ENCODE assay signal across 1 cellular context in genomic region chr6:35468181-35468979, GRCh38.
TF ChIP-seq lines count a peak whose summit lies in the region.

Gene RPL10A (plus strand): TSS chr6:35468401. CDS start chr6:35468435, 34 bp downstream.

TF ChIP-seq in WTC11, 78 proteins besides CTCF, POLR2A, EP300 and RAD21 (continued from another document and continues in another):
- TF ChIP-seq ZNF281 (CRISPR knock-in tag; IDR thresholded peaks at IDR 0.05) (peak; percentile 19; the same call in 1 of the 2 replicates), ZNF423 (CRISPR knock-in tag; IDR thresholded peaks at IDR 0.05) (no peak), ZNF416 (CRISPR knock-in tag; IDR thresholded peaks at IDR 0.05) (0 out of 2 replicates have a peak, but pooled peaks have one; percentile 7), EMX1 (CRISPR knock-in tag; IDR thresholded peaks at IDR 0.05) (peak; percentile 77; the same call in 1 of the 2 replicates), ZNF671 (CRISPR knock-in tag; IDR thresholded peaks at IDR 0.05) (0 out of 2 replicates have a peak, but pooled peaks have one; percentile 77), OVOL2 (CRISPR knock-in tag; IDR thresholded peaks at IDR 0.05; ENCODE audit: borderline replicate concordance) (no peak), MAX (CRISPR knock-in tag; IDR thresholded peaks at IDR 0.05) (peak; percentile 97), ZNF121 (CRISPR knock-in tag; IDR thresholded peaks at IDR 0.05) (no peak), E2F1 (CRISPR knock-in tag; IDR thresholded peaks at IDR 0.05) (peak; percentile 80; the same call in 1 of the 2 replicates), PRRX2 (CRISPR knock-in tag; IDR thresholded peaks at IDR 0.05) (0 out of 2 replicates have a peak, but pooled peaks have one; percentile 49), CREB1 (CRISPR knock-in tag; IDR thresholded peaks at IDR 0.05) (peak; percentile 20; the same call in 1 of the 2 replicates), FOXJ3 (CRISPR knock-in tag; IDR thresholded peaks at IDR 0.05; ENCODE audit: borderline replicate concordance) (no peak), FOXP1 (CRISPR knock-in tag; IDR thresholded peaks at IDR 0.05; ENCODE audit: borderline replicate concordance) (peak; percentile 90), SOX15 (CRISPR knock-in tag; IDR thresholded peaks at IDR 0.05) (no peak), FOXK1 (CRISPR knock-in tag; IDR thresholded peaks at IDR 0.05) (peak; percentile 63; the same call in 1 of the 2 replicates), MYBL2 (CRISPR knock-in tag; IDR thresholded peaks at IDR 0.05) (peak; percentile 78), CREM (CRISPR knock-in tag; IDR thresholded peaks at IDR 0.05) (0 out of 2 replicates have a peak, but pooled peaks have one; percentile 52), MLX (CRISPR knock-in tag; IDR thresholded peaks at IDR 0.05) (no peak), ATF6 (CRISPR knock-in tag; IDR thresholded peaks at IDR 0.05) (no peak), SMAD3 (CRISPR knock-in tag; IDR thresholded peaks at IDR 0.05; ENCODE audit: borderline replicate concordance) (peak; percentile 95), CBFB (CRISPR knock-in tag; IDR thresholded peaks at IDR 0.05; ENCODE audit: low read depth) (no peak; the same call in 1 of the 2 replicates), AFF4 (CRISPR knock-in tag; IDR thresholded peaks at IDR 0.05; ENCODE audit: borderline replicate concordance) (no peak), ELF4 (CRISPR knock-in tag; IDR thresholded peaks at IDR 0.05; ENCODE audit: low read depth) (no peak), JUN (CRISPR knock-in tag; IDR thresholded peaks at IDR 0.05) (peak; percentile 90; the same call in 1 of the 2 replicates), SP1 (CRISPR knock-in tag; conservative IDR thresholded peaks at IDR 0.05) (peak; percentile 85), GTF2I (CRISPR knock-in tag; conservative IDR thresholded peaks at IDR 0.05) (no peak), ZNF263 (CRISPR knock-in tag; IDR thresholded peaks at IDR 0.05; ENCODE audit: low read depth) (no peak), MXD4 (CRISPR knock-in tag; IDR thresholded peaks at IDR 0.05; ENCODE audit: borderline replicate concordance) (no peak), ZNF396 (CRISPR knock-in tag; IDR thresholded peaks at IDR 0.05; ENCODE audit: borderline replicate concordance) (no peak)
- TF ChIP-seq, protein P1, sequence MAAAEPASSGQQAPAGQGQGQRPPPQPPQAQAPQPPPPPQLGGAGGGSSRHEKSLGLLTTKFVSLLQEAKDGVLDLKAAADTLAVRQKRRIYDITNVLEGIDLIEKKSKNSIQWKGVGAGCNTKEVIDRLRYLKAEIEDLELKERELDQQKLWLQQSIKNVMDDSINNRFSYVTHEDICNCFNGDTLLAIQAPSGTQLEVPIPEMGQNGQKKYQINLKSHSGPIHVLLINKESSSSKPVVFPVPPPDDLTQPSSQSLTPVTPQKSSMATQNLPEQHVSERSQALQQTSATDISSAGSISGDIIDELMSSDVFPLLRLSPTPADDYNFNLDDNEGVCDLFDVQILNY (CRISPR knock-in tag; IDR thresholded peaks at IDR 0.05), result peak; percentile 51
- TF ChIP-seq, protein P2, sequence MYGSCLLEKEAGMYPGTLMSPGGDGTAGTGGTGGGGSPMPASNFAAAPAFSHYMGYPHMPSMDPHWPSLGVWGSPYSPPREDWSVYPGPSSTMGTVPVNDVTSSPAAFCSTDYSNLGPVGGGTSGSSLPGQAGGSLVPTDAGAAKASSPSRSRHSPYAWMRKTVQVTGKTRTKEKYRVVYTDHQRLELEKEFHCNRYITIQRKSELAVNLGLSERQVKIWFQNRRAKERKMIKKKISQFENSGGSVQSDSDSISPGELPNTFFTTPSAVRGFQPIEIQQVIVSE (CRISPR knock-in tag; IDR thresholded peaks at IDR 0.05; ENCODE audit: borderline replicate concordance), result no peak
- TF ChIP-seq, protein P3, sequence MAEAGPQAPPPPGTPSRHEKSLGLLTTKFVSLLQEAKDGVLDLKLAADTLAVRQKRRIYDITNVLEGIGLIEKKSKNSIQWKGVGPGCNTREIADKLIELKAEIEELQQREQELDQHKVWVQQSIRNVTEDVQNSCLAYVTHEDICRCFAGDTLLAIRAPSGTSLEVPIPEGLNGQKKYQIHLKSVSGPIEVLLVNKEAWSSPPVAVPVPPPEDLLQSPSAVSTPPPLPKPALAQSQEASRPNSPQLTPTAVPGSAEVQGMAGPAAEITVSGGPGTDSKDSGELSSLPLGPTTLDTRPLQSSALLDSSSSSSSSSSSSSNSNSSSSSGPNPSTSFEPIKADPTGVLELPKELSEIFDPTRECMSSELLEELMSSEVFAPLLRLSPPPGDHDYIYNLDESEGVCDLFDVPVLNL (CRISPR knock-in tag; IDR thresholded peaks at IDR 0.05; ENCODE audit: borderline replicate concordance, low read depth), result no peak
- TF ChIP-seq, protein P4, sequence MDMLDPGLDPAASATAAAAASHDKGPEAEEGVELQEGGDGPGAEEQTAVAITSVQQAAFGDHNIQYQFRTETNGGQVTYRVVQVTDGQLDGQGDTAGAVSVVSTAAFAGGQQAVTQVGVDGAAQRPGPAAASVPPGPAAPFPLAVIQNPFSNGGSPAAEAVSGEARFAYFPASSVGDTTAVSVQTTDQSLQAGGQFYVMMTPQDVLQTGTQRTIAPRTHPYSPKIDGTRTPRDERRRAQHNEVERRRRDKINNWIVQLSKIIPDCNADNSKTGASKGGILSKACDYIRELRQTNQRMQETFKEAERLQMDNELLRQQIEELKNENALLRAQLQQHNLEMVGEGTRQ (CRISPR knock-in tag; IDR thresholded peaks at IDR 0.05), result no peak
- TF ChIP-seq, protein P5, sequence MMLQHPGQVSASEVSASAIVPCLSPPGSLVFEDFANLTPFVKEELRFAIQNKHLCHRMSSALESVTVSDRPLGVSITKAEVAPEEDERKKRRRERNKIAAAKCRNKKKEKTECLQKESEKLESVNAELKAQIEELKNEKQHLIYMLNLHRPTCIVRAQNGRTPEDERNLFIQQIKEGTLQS (CRISPR knock-in tag; conservative IDR thresholded peaks at IDR 0.05), result no peak
- TF ChIP-seq, protein P6, sequence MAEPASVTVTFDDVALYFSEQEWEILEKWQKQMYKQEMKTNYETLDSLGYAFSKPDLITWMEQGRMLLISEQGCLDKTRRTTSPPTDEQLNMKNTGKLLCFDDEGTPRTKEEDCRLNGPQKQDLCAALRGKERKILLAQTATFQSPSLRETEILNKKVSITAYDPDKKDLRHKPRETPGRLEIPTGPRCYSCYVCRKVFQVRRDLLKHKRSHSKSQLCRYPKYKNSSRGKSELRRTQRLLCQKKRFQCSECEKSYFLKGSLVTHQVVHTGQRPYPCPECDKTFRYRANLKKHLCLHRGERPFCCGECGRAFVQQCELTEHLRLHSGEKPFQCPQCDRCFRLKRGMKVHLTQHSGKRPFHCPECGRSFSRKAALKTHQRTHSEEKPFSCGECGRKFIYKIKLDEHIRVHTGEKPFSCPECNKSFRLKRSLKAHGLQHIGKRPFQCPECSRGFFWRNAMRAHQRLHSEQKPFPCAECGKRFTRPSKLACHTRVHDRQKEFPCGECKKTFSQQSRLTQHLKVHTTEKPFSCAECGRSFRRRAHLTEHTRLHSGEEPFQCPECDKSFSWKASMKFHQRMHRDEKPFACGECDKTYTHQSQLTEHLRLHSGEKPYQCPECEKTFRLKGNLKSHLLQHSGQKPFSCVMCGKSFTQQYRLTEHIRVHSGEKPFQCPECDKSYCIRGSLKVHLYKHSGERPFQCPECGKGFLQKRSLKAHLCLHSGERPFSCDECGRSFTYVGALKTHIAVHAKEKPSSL (CRISPR knock-in tag; conservative IDR thresholded peaks at IDR 0.05), result no peak
- TF ChIP-seq, protein P7, sequence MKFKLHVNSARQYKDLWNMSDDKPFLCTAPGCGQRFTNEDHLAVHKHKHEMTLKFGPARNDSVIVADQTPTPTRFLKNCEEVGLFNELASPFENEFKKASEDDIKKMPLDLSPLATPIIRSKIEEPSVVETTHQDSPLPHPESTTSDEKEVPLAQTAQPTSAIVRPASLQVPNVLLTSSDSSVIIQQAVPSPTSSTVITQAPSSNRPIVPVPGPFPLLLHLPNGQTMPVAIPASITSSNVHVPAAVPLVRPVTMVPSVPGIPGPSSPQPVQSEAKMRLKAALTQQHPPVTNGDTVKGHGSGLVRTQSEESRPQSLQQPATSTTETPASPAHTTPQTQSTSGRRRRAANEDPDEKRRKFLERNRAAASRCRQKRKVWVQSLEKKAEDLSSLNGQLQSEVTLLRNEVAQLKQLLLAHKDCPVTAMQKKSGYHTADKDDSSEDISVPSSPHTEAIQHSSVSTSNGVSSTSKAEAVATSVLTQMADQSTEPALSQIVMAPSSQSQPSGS (CRISPR knock-in tag; IDR thresholded peaks at IDR 0.05; ENCODE audit: borderline replicate concordance, low read depth), result no peak
- TF ChIP-seq, protein P8, sequence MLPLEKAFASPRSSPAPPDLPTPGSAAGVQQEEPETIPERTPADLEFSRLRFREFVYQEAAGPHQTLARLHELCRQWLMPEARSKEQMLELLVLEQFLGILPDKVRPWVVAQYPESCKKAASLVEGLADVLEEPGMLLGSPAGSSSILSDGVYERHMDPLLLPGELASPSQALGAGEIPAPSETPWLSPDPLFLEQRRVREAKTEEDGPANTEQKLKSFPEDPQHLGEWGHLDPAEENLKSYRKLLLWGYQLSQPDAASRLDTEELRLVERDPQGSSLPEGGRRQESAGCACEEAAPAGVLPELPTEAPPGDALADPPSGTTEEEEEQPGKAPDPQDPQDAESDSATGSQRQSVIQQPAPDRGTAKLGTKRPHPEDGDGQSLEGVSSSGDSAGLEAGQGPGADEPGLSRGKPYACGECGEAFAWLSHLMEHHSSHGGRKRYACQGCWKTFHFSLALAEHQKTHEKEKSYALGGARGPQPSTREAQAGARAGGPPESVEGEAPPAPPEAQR (CRISPR knock-in tag; IDR thresholded peaks at IDR 0.05), result no peak
